In the genomic region with DNA sequence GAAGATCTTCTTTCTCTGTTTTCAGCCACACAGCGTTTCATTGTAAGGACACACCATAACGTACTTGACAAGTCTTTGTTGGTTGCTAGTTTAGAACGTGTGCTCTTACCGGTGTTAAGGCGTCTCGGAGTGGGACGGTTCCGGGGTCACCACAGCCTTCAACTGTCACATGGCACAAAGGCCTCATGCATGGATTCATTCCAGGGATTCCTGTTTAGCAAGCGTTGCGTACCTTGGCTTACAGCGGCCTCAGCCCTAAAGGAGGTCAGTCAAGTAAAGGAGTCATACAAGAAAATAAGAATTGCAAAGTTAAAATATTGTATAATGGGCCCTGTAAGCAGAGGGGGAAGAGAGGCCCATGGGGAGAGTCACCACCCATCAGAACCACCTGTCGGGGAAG, we compare ENCODE assay signal across 31 cellular contexts. TPM values are rescaled to one million over a fixed set of nuclear protein-coding genes. Genes with fewer than 3 reads are reported as not detected.
"Had no signal": no experiment of that assay in that cellular context is flagged by ENCODE, and none has a peak within 500 bp of the region (broad histone marks: within the 10 kb centered on the region; RNA-seq: fewer than 3 reads in every experiment).

No MANE protein-coding gene starts in this region.

- ATAC-seq: heart right ventricle; left colon; left ventricle myocardium superior; lower lobe of right lung; natural killer cell; right cardiac atrium; stimulated activated memory B cell treated with anti-CD40 and anti-IgM and Interleukin-4, amounts not matched to agents 10 μg/mL and 1 μg/mL and 100 μg/mL, for 72 hours; stimulated activated naive CD8-positive, alpha-beta T cell treated with anti-CD3 and anti-CD28 coated beads, Interleukin-15, Interleukin-2, amounts not matched to agents 100 U/mL and 50 U/mL, for 24 hours; upper lobe of right lung had no signal

- H3K4me3 ChIP-seq: coronary artery, esophagus squamous epithelium, heart right ventricle, lower lobe of right lung, prostate gland, skin epidermis, spleen, testis, tibial nerve, upper lobe of right lung, uterus had no signal

- H3K27ac ChIP-seq: coronary artery, heart right ventricle, lower lobe of right lung, parathyroid adenoma, prostate gland, spleen, testis, tibial nerve, upper lobe of right lung, uterus had no signal

- H3K9ac ChIP-seq: parathyroid adenoma had no signal

- H3K36me3 ChIP-seq: esophagus squamous epithelium, heart right ventricle, lower lobe of right lung, prostate gland, spleen, tibial nerve, upper lobe of right lung, uterus had no signal

- H3K4me1 ChIP-seq: lower lobe of right lung, parathyroid adenoma, prostate gland, upper lobe of right lung had no signal

- H3K4me3 Mint-ChIP-seq: natural killer cell; neural crest cell; stimulated activated memory B cell treated with anti-CD40 and anti-IgM and Interleukin-4, amounts not matched to agents 10 μg/mL and 1 μg/mL and 100 μg/mL, for 72 hours had no signal

- H3K27ac Mint-ChIP-seq: natural killer cell; stimulated activated memory B cell treated with anti-CD40 and anti-IgM and Interleukin-4, amounts not matched to agents 10 μg/mL and 1 μg/mL and 100 μg/mL, for 72 hours had no signal

- H3K9me3 ChIP-seq: esophagus squamous epithelium, heart right ventricle, lower lobe of right lung, prostate gland, spleen, testis, tibial nerve, upper lobe of right lung, uterus had no signal

- H3K9me3 Mint-ChIP-seq: natural killer cell; neural crest cell; stimulated activated memory B cell treated with anti-CD40 and anti-IgM and Interleukin-4, amounts not matched to agents 10 μg/mL and 1 μg/mL and 100 μg/mL, for 72 hours had no signal

- H3K27me3 ChIP-seq: esophagus squamous epithelium, heart right ventricle, spleen, testis, tibial nerve, upper lobe of right lung, uterus had no signal

- H3K4me1 Mint-ChIP-seq: natural killer cell; stimulated activated memory B cell treated with anti-CD40 and anti-IgM and Interleukin-4, amounts not matched to agents 10 μg/mL and 1 μg/mL and 100 μg/mL, for 72 hours had no signal

- DNase-seq: dermis blood vessel endothelial cell; effector memory CD4-positive, alpha-beta T cell; erythroblast; esophagus squamous epithelium; foreskin melanocyte; glutamatergic neuron; heart right ventricle; hippocampal formation; left colon; left ventricle myocardium superior; lower lobe of right lung; natural killer cell; right cardiac atrium; spleen; stimulated activated CD4-positive, alpha-beta T cell treated with anti-CD3 and anti-CD28 coated beads, Interleukin-4, amount 100 ng/mL, for 4 hours; stimulated activated naive CD8-positive, alpha-beta T cell treated with anti-CD3 and anti-CD28 coated beads, Interleukin-15, Interleukin-2, amounts not matched to agents 100 U/mL and 50 U/mL, for 24 hours; substantia nigra; testis; upper lobe of right lung; uterus had no signal

- H3K36me3 Mint-ChIP-seq: natural killer cell; stimulated activated memory B cell treated with anti-CD40 and anti-IgM and Interleukin-4, amounts not matched to agents 10 μg/mL and 1 μg/mL and 100 μg/mL, for 72 hours had no signal

RNA-seq across cellular contexts. Expression of a gene that starts 2.2 kb away (rescaled TPM):
- total RNA-seq: dermis blood vessel endothelial cell, heart right ventricle, kidney epithelial cell, left colon, left ventricle myocardium superior, mesenteric fat pad, mononuclear cell, natural killer cell, neural crest cell, osteoblast, right cardiac atrium, spleen, testis, tibial nerve, uterus had no signal
- polyA plus RNA-seq: right cardiac atrium had no signal
